ENCODE assay signal across 8 cellular contexts in genomic region chr1:67723620-67724019, GRCh38.
DNase-seq lines count a peak whose midpoint lies in the region; ATAC-seq and TF ChIP-seq lines count a peak whose summit lies in the region.

No MANE protein-coding gene starts in this region.

- no peak overlapping the region for H3K4me3 Mint-ChIP-seq in T-helper 2 cell treated with Interferon-gamma antibody and Interleukin-4, amounts not matched to agents 5 μg/mL and 100 μg/mL, for 36 hours

- H3K9me3 Mint-ChIP-seq in T-helper 2 cell treated with Interferon-gamma antibody and Interleukin-4, amounts not matched to agents 5 μg/mL and 100 μg/mL, for 36 hours = no peaks in the 10 kb centered on the region

- ATAC-seq in GM18861 (IDR thresholded peaks at IDR 0.05; ENCODE audit: unreplicated experiment) (peak; percentile 78), HG02763 (IDR thresholded peaks at IDR 0.05; ENCODE audit: unreplicated experiment) (peak; percentile 72), SK-N-SH treated with all-trans-retinoic acid at 6 μM for 48 hours (peak; percentile 27; the same call in 1 of the 3 replicates)

- peaks cover 8% of the 10 kb centered on the region for H3K27me3 Mint-ChIP-seq in T-helper 2 cell treated with Interferon-gamma antibody and Interleukin-4, amounts not matched to agents 5 μg/mL and 100 μg/mL, for 36 hours (ENCODE audit: low read depth)

- H3K36me3 Mint-ChIP-seq in T-helper 2 cell treated with Interferon-gamma antibody and Interleukin-4, amounts not matched to agents 5 μg/mL and 100 μg/mL, for 36 hours (ENCODE audit: low read depth) = no peaks in the 10 kb centered on the region

- H3K27ac Mint-ChIP-seq in T-helper 2 cell treated with Interferon-gamma antibody and Interleukin-4, amounts not matched to agents 5 μg/mL and 100 μg/mL, for 36 hours = no peak overlapping the region

- DNase-seq in kidney tubule cell (ENCODE audit: low spot score) = peak; percentile 90
- DNase-seq in superior temporal gyrus (ENCODE audit: extremely low spot score) = no peak
- no peak for DNase-seq in COLO829 (ENCODE audit: low spot score)
- no peak for DNase-seq in T-helper 2 cell treated with Interferon-gamma antibody and Interleukin-4, amounts not matched to agents 5 μg/mL and 100 μg/mL, for 36 hours (ENCODE audit: low spot score)
- DNase-seq in effector CD8-positive, alpha-beta T cell (lab: John Stamatoyannopoulos, UW) = no peak

- H3K4me1 Mint-ChIP-seq in T-helper 2 cell treated with Interferon-gamma antibody and Interleukin-4, amounts not matched to agents 5 μg/mL and 100 μg/mL, for 36 hours (ENCODE audit: low read depth) = no peaks in the 10 kb centered on the region

TF ChIP-seq in SK-N-SH treated with all-trans-retinoic acid at 6 μM for 48 hours, 23 proteins besides CTCF, POLR2A, EP300 and RAD21:
- TF ChIP-seq ZFP30 (CRISPR knock-in tag; IDR thresholded peaks at IDR 0.05) (no peak), ESRRG (CRISPR knock-in tag; IDR thresholded peaks at IDR 0.05) (no peak), ZC3H10 (CRISPR knock-in tag; IDR thresholded peaks at IDR 0.05) (no peak), GLIS3 (CRISPR knock-in tag; IDR thresholded peaks at IDR 0.05) (no peak), OSR1 (CRISPR knock-in tag; IDR thresholded peaks at IDR 0.05) (no peak), TCF4 (CRISPR knock-in tag; IDR thresholded peaks at IDR 0.05; ENCODE audit: borderline replicate concordance) (no peak)
TF ChIP-seq in SK-N-SH treated with all-trans-retinoic acid at 6 μM for 48 hours: peak in this region for 0.

Comparison
In these comparisons a context has a peak if more than half of its experiments do, and no peak if none do; other contexts are left out.
1. ATAC-seq: peak in every context shown above with its lines; median percentile 78 in GM18861; 72 in HG02763; 27 in SK-N-SH treated with all-trans-retinoic acid at 6 μM for 48 hours.